Comparison of ENCODE assay signal across 9 cellular contexts in genomic region chr13:50990540-50991506, GRCh38.
A peak's percentile ranks its signal among the peaks of the same experiment; 100 is the strongest.
DNase-seq lines count a peak whose midpoint lies in the region; ATAC-seq and TF ChIP-seq lines count a peak whose summit lies in the region.
"Had no signal": no experiment of that assay in that cellular context is flagged by ENCODE, and none has a peak within 500 bp of the region (broad histone marks: within the 10 kb centered on the region; RNA-seq: fewer than 3 reads in every experiment).

No MANE protein-coding gene starts in this region.

- H3K27me3 ChIP-seq in CD4-positive, alpha-beta memory T cell (ENCODE audit: insufficient read depth, low read length) = no peaks in the 10 kb centered on the region
- no peaks in the 10 kb centered on the region for H3K27me3 ChIP-seq in esophagus muscularis mucosa

- TF ChIP-seq EP300 in esophagus muscularis mucosa (IDR thresholded peaks at IDR 0.05) = no peak

- no peak overlapping the region for H3K4me3 ChIP-seq in CD4-positive, alpha-beta memory T cell (ENCODE audit: low read length in 2 of 2)
- H3K4me3 ChIP-seq in esophagus muscularis mucosa = peak overlapping the region in 3 of 4 donors; percentile 14 to 17 (median 16)
- H3K4me3 ChIP-seq: GM12878 had no signal

- no peaks in the 10 kb centered on the region for H3K27me3 Mint-ChIP-seq in CD4-positive, alpha-beta memory T cell
- no peaks in the 10 kb centered on the region for H3K27me3 Mint-ChIP-seq in neural crest cell (ENCODE audit: low read depth)
- H3K27me3 Mint-ChIP-seq in activated naive CD4-positive, alpha-beta T cell treated with anti-CD3 and anti-CD28 coated beads for 36 hours (ENCODE audit: low read depth) = no peaks in the 10 kb centered on the region

- POLR2A ChIA-PET in CD4-positive, alpha-beta memory T cell (lab: Charles Lee; ENCODE audit: partially characterized antibody) = no interaction called here

- no peak overlapping the region for H3K27ac ChIP-seq in CD4-positive, alpha-beta memory T cell (ENCODE audit: low read depth, low read length)
- peak overlapping the region; percentile 19 to 57 (median 38) for H3K27ac ChIP-seq in esophagus muscularis mucosa (replicated peaks in 1 of 4)

- H3K4me3 Mint-ChIP-seq in CD4-positive, alpha-beta memory T cell = peak overlapping the region in 1 of 8 donors; percentile 17
- peak overlapping the region; percentile 64 for H3K4me3 Mint-ChIP-seq in neural crest cell
- H3K4me3 Mint-ChIP-seq in activated naive CD4-positive, alpha-beta T cell treated with anti-CD3 and anti-CD28 coated beads for 36 hours = no peak overlapping the region

- TF ChIP-seq POLR2A in esophagus muscularis mucosa (IDR thresholded peaks at IDR 0.05; ENCODE audit: low read depth) = no peak

- no peak for TF ChIP-seq CTCF in esophagus muscularis mucosa (IDR thresholded peaks at IDR 0.05)
- no peak for TF ChIP-seq CTCF in neural crest cell (conservative IDR thresholded peaks at IDR 0.05)

- no peak for DNase-seq in CD4-positive, alpha-beta memory T cell
- DNase-seq in NCI-H2081 (lab: John Stamatoyannopoulos, UW) (peak; percentile 76 to 90), esophagus muscularis mucosa (ENCODE audit: extremely low spot score) (no peak), neural crest cell (ENCODE audit: low read depth, low spot score) (peak; percentile 46), NCI-H2196 (lab: John Stamatoyannopoulos, UW; ENCODE audit: unreplicated experiment) (no peak)
- no peak for DNase-seq in activated naive CD4-positive, alpha-beta T cell treated with anti-CD3 and anti-CD28 coated beads for 36 hours

- peak overlapping the region in 5 of 7 donors; percentile 43 to 91 (median 77) for H3K27ac Mint-ChIP-seq in CD4-positive, alpha-beta memory T cell
- peak overlapping the region; percentile 98 for H3K27ac Mint-ChIP-seq in neural crest cell (ENCODE audit: unreplicated experiment)
- no peak overlapping the region for H3K27ac Mint-ChIP-seq in activated naive CD4-positive, alpha-beta T cell treated with anti-CD3 and anti-CD28 coated beads for 36 hours

- ATAC-seq in HG02610 (IDR thresholded peaks at IDR 0.05; ENCODE audit: unreplicated experiment) (no peak), GM21529 (IDR thresholded peaks at IDR 0.05; ENCODE audit: unreplicated experiment) (no peak)

- 62% methylated on average over 25 of the region's 26 CpGs for whole genome bisulfite sequencing in esophagus muscularis mucosa

- H3K9me3 Mint-ChIP-seq in CD4-positive, alpha-beta memory T cell = peaks cover 0 to 7% (median 5%) of the 10 kb centered on the region in 8 donors
- no peaks in the 10 kb centered on the region for H3K9me3 Mint-ChIP-seq in neural crest cell
- H3K9me3 Mint-ChIP-seq in activated naive CD4-positive, alpha-beta T cell treated with anti-CD3 and anti-CD28 coated beads for 36 hours = peaks cover 5% of the 10 kb centered on the region

- H3K36me3 ChIP-seq in CD4-positive, alpha-beta memory T cell (ENCODE audit: insufficient read depth, low read length) = no peaks in the 10 kb centered on the region
- H3K36me3 ChIP-seq in esophagus muscularis mucosa = no peaks in the 10 kb centered on the region

- intact Hi-C loops in CD4-positive, alpha-beta memory T cell (cut with micrococcal nuclease) = no loop called here
- intact Hi-C loops in esophagus muscularis mucosa (cut with DNase I) = loop anchor here (5.0 kb wide), 1 partner anchor 76 kb away; no protein-coding TSS in a partner anchor
- intact Hi-C loops in activated naive CD4-positive, alpha-beta T cell treated with anti-CD3 and anti-CD28 coated beads for 36 hours (cut with micrococcal nuclease) = no loop called here

- H3K4me1 Mint-ChIP-seq in CD4-positive, alpha-beta memory T cell = peaks cover 8 to 27% (median 14%) of the 10 kb centered on the region in 4 donors
- peaks cover 52% of the 10 kb centered on the region for H3K4me1 Mint-ChIP-seq in neural crest cell
- H3K4me1 Mint-ChIP-seq in activated naive CD4-positive, alpha-beta T cell treated with anti-CD3 and anti-CD28 coated beads for 36 hours (ENCODE audit: low read depth) = peaks cover 12% of the 10 kb centered on the region

- peaks cover 18% of the 10 kb centered on the region for H3K4me1 ChIP-seq in CD4-positive, alpha-beta memory T cell (ENCODE audit: insufficient read depth, low read length)
- peaks cover 7 to 51% (median 46%) of the 10 kb centered on the region in 4 donors for H3K4me1 ChIP-seq in esophagus muscularis mucosa

- H3K36me3 Mint-ChIP-seq in CD4-positive, alpha-beta memory T cell = peaks cover 4 to 6% of the 10 kb centered on the region in 2 donors
- peaks cover 3% of the 10 kb centered on the region for H3K36me3 Mint-ChIP-seq in neural crest cell (ENCODE audit: low read depth)
- H3K36me3 Mint-ChIP-seq in activated naive CD4-positive, alpha-beta T cell treated with anti-CD3 and anti-CD28 coated beads for 36 hours (ENCODE audit: low read depth) = peaks cover 2% of the 10 kb centered on the region

- no peaks in the 10 kb centered on the region for H3K9me3 ChIP-seq in CD4-positive, alpha-beta memory T cell (ENCODE audit: control insufficient read depth in 1 of 2, low read length in 2 of 2)
- no peaks in the 10 kb centered on the region for H3K9me3 ChIP-seq in esophagus muscularis mucosa

- CTCF ChIA-PET in CD4-positive, alpha-beta memory T cell (lab: Charles Lee; ENCODE audit: partially characterized antibody) = no interaction called here
- CTCF ChIA-PET in activated naive CD4-positive, alpha-beta T cell treated with anti-CD3 and anti-CD28 coated beads for 36 hours (lab: Charles Lee) = no interaction called here

Comparison
In these comparisons a context has a peak if more than half of its experiments do, and no peak if none do; other contexts are left out.
1. DNase-seq: peak in NCI-H2081 (2 of 2) and neural crest cell (single experiment); none in CD4-positive, alpha-beta memory T cell (0 of 5), esophagus muscularis mucosa (single experiment), NCI-H2196 (single experiment) and activated naive CD4-positive, alpha-beta T cell treated with anti-CD3 and anti-CD28 coated beads for 36 hours (single experiment).
2. H3K4me3 ChIP-seq: peak in esophagus muscularis mucosa (3 of 4); none in CD4-positive, alpha-beta memory T cell (0 of 2).